26 cellular contexts compared by ENCODE assay signal in genomic region chr17:74449773-74450172, GRCh38. TPM values are rescaled to one million over a fixed set of nuclear protein-coding genes. Genes with fewer than 3 reads are reported as not detected.
DNase-seq lines count a peak whose midpoint lies in the region; ATAC-seq, FAIRE-seq and TF ChIP-seq lines count a peak whose summit lies in the region.
"Had no signal": no experiment of that assay in that cellular context is flagged by ENCODE, and none has a peak within 500 bp of the region (broad histone marks: within the 10 kb centered on the region; RNA-seq: fewer than 3 reads in every experiment).

No MANE protein-coding gene starts in this region.

- H3K27me3 ChIP-seq in skeletal muscle tissue (ENCODE audit: control insufficient read depth in 3 of 3, insufficient read depth in 3 of 3, low read length in 3 of 3) (no peaks in the 10 kb centered on the region), Karpas-422 (ENCODE audit: low read length) (no peaks in the 10 kb centered on the region), mesendoderm (ENCODE audit: insufficient read depth, low read length, poor library complexity) (peaks cover 5% of the 10 kb centered on the region)
- H3K27me3 ChIP-seq: BE2C had no signal

- peaks cover 61% of the 10 kb centered on the region for H3K4me1 Mint-ChIP-seq in chondrocyte (ENCODE audit: low read depth)

- intact Hi-C loops in kidney (cut with DNase I): no loop called here

- no peak for TF ChIP-seq CTCF in chondrocyte (IDR thresholded peaks at IDR 0.05)
- TF ChIP-seq CTCF in kidney (IDR thresholded peaks at IDR 0.05; ENCODE audit: borderline replicate concordance, extremely low read depth, insufficient read depth): no peak

- H2AK5ac ChIP-seq in mesendoderm (ENCODE audit: low read length): no peak overlapping the region

- H2BK15ac ChIP-seq in mesendoderm (replicated peaks; ENCODE audit: low read depth): no peak overlapping the region

- no peak overlapping the region for H3K18ac ChIP-seq in mesendoderm (ENCODE audit: low read length)

- H3K23ac ChIP-seq in mesendoderm (ENCODE audit: low read length): no peak overlapping the region

- H3K4ac ChIP-seq in mesendoderm (ENCODE audit: low read depth, low read length): no peak overlapping the region

- no peak overlapping the region for H3K4me3 Mint-ChIP-seq in chondrocyte (ENCODE audit: unreplicated experiment)
- H3K4me3 Mint-ChIP-seq: T-cell had no signal

- no CpG with 5 or more reads among the region's 5 CpGs for WGBS in mesendoderm (ENCODE audit: extremely low coverage, insufficient coverage, low lambda C conversion rate)

- H3K27me3 Mint-ChIP-seq in chondrocyte (ENCODE audit: low read depth): no peaks in the 10 kb centered on the region

- FAIRE-seq in kidney (lab: Jason Lieb, UNC): no peak
- FAIRE-seq: endometrium, GM12891, TTC549 had no signal

- H3K9me2 ChIP-seq in Karpas-422 (replicated peaks; ENCODE audit: insufficient read depth, low read length): no peaks in the 10 kb centered on the region

- no peak overlapping the region for H2AFZ ChIP-seq in Karpas-422 (ENCODE audit: low read length)

- H3K27ac ChIP-seq in kidney (ENCODE audit: low read depth in 2 of 2, low read length in 2 of 2): peak overlapping the region; percentile 58 to 72
- H3K27ac ChIP-seq in skeletal muscle tissue (ENCODE audit: low read depth, low read length): peak overlapping the region; percentile 65
- no peak overlapping the region for H3K27ac ChIP-seq in Karpas-422 (ENCODE audit: low read length)
- H3K27ac ChIP-seq in mesendoderm (ENCODE audit: low read depth, low read length): no peak overlapping the region

- H3K56ac ChIP-seq in mesendoderm (ENCODE audit: low read length): no peak overlapping the region

- in situ Hi-C loops in G401 (cut with HindIII; ENCODE audit: low sequenced_read_pairs): no loop called here

- H3K36me3 Mint-ChIP-seq in chondrocyte (ENCODE audit: low read depth): no peaks in the 10 kb centered on the region
- H3K36me3 Mint-ChIP-seq: T-cell had no signal

- no peak overlapping the region for H4K8ac ChIP-seq in mesendoderm (ENCODE audit: low read depth, low read length)

- no peaks in the 10 kb centered on the region for H3K9me3 Mint-ChIP-seq in chondrocyte (ENCODE audit: low read depth)
- H3K9me3 Mint-ChIP-seq: T-cell had no signal

- no peak overlapping the region for H3K4me3 ChIP-seq in kidney (ENCODE audit: low read length in 2 of 2)
- H3K4me3 ChIP-seq in skeletal muscle tissue (ENCODE audit: low read length in 3 of 3): peak overlapping the region in 1 of 3 donors; percentile 13
- no peak overlapping the region for H3K4me3 ChIP-seq in Karpas-422 (ENCODE audit: low read length)
- H3K4me3 ChIP-seq in mesendoderm (ENCODE audit: low read length): no peak overlapping the region

- H3K79me2 ChIP-seq in Karpas-422 (ENCODE audit: low read length): no peaks in the 10 kb centered on the region
- no peaks in the 10 kb centered on the region for H3K79me2 ChIP-seq in mesendoderm (ENCODE audit: control insufficient read depth, insufficient read depth, low read length)

- H3K36me3 ChIP-seq in kidney (ENCODE audit: control insufficient read depth in 1 of 2, insufficient read depth in 2 of 2, low read length in 2 of 2) (peaks cover 3 to 4% of the 10 kb centered on the region in 2 donors), skeletal muscle tissue (ENCODE audit: control insufficient read depth in 3 of 3, insufficient read depth in 3 of 3, low read length in 3 of 3) (peaks cover 0 to 10% (median 4%) of the 10 kb centered on the region in 3 donors), Karpas-422 (ENCODE audit: insufficient read depth, low read length) (no peaks in the 10 kb centered on the region), mesendoderm (ENCODE audit: control insufficient read depth, insufficient read depth, low read length) (no peaks in the 10 kb centered on the region)
- H3K36me3 ChIP-seq: BE2C had no signal

- H2BK5ac ChIP-seq in mesendoderm (ENCODE audit: low read length): no peak overlapping the region

- H3K4me2 ChIP-seq in Karpas-422 (ENCODE audit: low read depth, low read length, poor library complexity, severe bottlenecking) (no peak overlapping the region), mesendoderm (ENCODE audit: low read length) (no peak overlapping the region)

- DNase-seq in G401 (ENCODE audit: low spot score): peak; percentile 51
- no peak for DNase-seq in chondrocyte (ENCODE audit: low spot score)
- peak; percentile 67 for DNase-seq in kidney
- DNase-seq in Karpas-422: no peak
- DNase-seq in activated gamma-delta T cell (lab: John Stamatoyannopoulos, UW): no peak
- no peak for DNase-seq in mesendoderm
- DNase-seq: activated CD4-positive, alpha-beta T cell treated with anti-CD3 and anti-CD28 coated beads for 1 hour; activated naive CD4-positive, alpha-beta T cell treated with anti-CD3 and anti-CD28 coated beads, Interleukin-2, amount 50 U/mL, for 16 hours; activated T-cell treated with anti-CD3 and anti-CD28 coated beads, Interleukin-2, amount 50 U/mL, for 48 hours; BE2C; DMS79; head of caudate nucleus; NCI-H1105 treated with DMSO at 0.1 percent for 48 hours; NCI-H2029 treated with DMSO at 0.1 percent for 48 hours; NCI-H226; SHP77 treated with DMSO at 0.1 percent for 48 hours; stimulated activated CD4-positive, alpha-beta T cell treated with anti-CD3 and anti-CD28 coated beads, Interleukin-12 subunit alpha, Interleukin-12 subunit beta, amount 100 ng/mL, for 4 hours; stimulated activated CD4-positive, alpha-beta T cell treated with anti-CD3 and anti-CD28 coated beads, Interleukin-4, amount 100 ng/mL, for 4 hours; T-cell had no signal

- H3K27ac Mint-ChIP-seq in chondrocyte (ENCODE audit: unreplicated experiment): peak overlapping the region; percentile 84
- H3K27ac Mint-ChIP-seq: T-cell had no signal

- H2BK120ac ChIP-seq in mesendoderm (ENCODE audit: low read depth, low read length): no peak overlapping the region

- no peaks in the 10 kb centered on the region for H3K79me1 ChIP-seq in mesendoderm (ENCODE audit: low read length)

- H3K9ac ChIP-seq in kidney (ENCODE audit: low read length in 2 of 2) (no peak overlapping the region), skeletal muscle tissue (ENCODE audit: low read depth in 1 of 3, low read length in 3 of 3) (peak overlapping the region in 1 of 3 donors; percentile 8), Karpas-422 (ENCODE audit: low read length) (no peak overlapping the region), mesendoderm (ENCODE audit: low read length) (no peak overlapping the region)

- H3K9me3 ChIP-seq in kidney (ENCODE audit: control insufficient read depth in 1 of 2, low read length in 2 of 2) (no peaks in the 10 kb centered on the region), skeletal muscle tissue (ENCODE audit: control insufficient read depth in 3 of 3, low read length in 3 of 3) (no peaks in the 10 kb centered on the region), Karpas-422 (ENCODE audit: low read length) (no peaks in the 10 kb centered on the region)
- H3K9me3 ChIP-seq: BE2C had no signal

- H3K4me1 ChIP-seq in kidney (ENCODE audit: control insufficient read depth in 1 of 2, insufficient read depth in 1 of 2, low read depth in 1 of 2, low read length in 2 of 2) (peaks cover 27 to 63% of the 10 kb centered on the region in 2 donors), skeletal muscle tissue (ENCODE audit: control insufficient read depth in 3 of 3, insufficient read depth in 3 of 3, low read length in 3 of 3) (peaks cover 66 to 88% (median 84%) of the 10 kb centered on the region in 3 donors), Karpas-422 (ENCODE audit: low read length) (no peaks in the 10 kb centered on the region), mesendoderm (ENCODE audit: control insufficient read depth, low read depth, low read length) (peaks cover 7% of the 10 kb centered on the region)

- no peak overlapping the region for H4K5ac ChIP-seq in mesendoderm (ENCODE audit: low read length)

- H4K20me1 ChIP-seq in Karpas-422 (ENCODE audit: insufficient read depth, low read depth, low read length): no peaks in the 10 kb centered on the region

- no peak for ATAC-seq in GM19395 (IDR thresholded peaks at IDR 0.05; ENCODE audit: unreplicated experiment)
- ATAC-seq: T-cell had no signal

RNA-seq across cellular contexts. Expression of gene CD300A, which starts 16.7 kb away (rescaled TPM):
- not detected in 2 replicates for total RNA-seq in G401 (2014; rRNA removed; shearing (Covaris generic))
- total RNA-seq in chondrocyte (not detected in 3 replicates), kidney (8.2 TPM), skeletal muscle tissue (1.0 TPM)
- 3.1 TPM for polyA plus RNA-seq in kidney (ENCODE audit: insufficient read depth, low read depth, low replicate concordance)
- not detected in 2 replicates for total RNA-seq in Karpas-422 (2014; rRNA removed; shearing (Covaris generic); ENCODE audit: low replicate concordance)
- 0.03 TPM for polyA plus RNA-seq in mesendoderm (2013, experiment 1 of 2)
- 0.03 TPM for polyA plus RNA-seq in mesendoderm (2013, experiment 2 of 2)
- total RNA-seq: A673, fibroblast of lung had no signal
- polyA plus RNA-seq: fibroblast of lung had no signal

RNA-seq across cellular contexts. Expression of gene GPRC5C, which starts 17.9 kb away (rescaled TPM):
- 8.7 and 9.4 TPM in 2 replicates for total RNA-seq in G401 (2014; rRNA removed; shearing (Covaris generic))
- total RNA-seq in chondrocyte (18.0 to 47.8 TPM (median 47.0 TPM) in 3 replicates), kidney (358 TPM), skeletal muscle tissue (44.4 TPM)
- 242 TPM for polyA plus RNA-seq in kidney (ENCODE audit: insufficient read depth, low read depth, low replicate concordance)
- not detected in 2 replicates for total RNA-seq in Karpas-422 (2014; rRNA removed; shearing (Covaris generic); ENCODE audit: low replicate concordance)
- 3.7 TPM for polyA plus RNA-seq in mesendoderm (2013, experiment 1 of 2)
- 4.0 TPM for polyA plus RNA-seq in mesendoderm (2013, experiment 2 of 2)
- total RNA-seq: A673 had no signal

Comparison
In these comparisons a context has a peak if more than half of its experiments do, and no peak if none do; other contexts are left out.
1. DNase-seq: peak in G401 (single experiment) and kidney (single experiment); none in chondrocyte (single experiment), Karpas-422 (single experiment), activated gamma-delta T cell (single experiment) and mesendoderm (single experiment).
2. H3K27ac ChIP-seq: peak in kidney (2 of 2) and skeletal muscle tissue (single experiment); none in Karpas-422 (single experiment) and mesendoderm (single experiment).